In the genomic region with DNA sequence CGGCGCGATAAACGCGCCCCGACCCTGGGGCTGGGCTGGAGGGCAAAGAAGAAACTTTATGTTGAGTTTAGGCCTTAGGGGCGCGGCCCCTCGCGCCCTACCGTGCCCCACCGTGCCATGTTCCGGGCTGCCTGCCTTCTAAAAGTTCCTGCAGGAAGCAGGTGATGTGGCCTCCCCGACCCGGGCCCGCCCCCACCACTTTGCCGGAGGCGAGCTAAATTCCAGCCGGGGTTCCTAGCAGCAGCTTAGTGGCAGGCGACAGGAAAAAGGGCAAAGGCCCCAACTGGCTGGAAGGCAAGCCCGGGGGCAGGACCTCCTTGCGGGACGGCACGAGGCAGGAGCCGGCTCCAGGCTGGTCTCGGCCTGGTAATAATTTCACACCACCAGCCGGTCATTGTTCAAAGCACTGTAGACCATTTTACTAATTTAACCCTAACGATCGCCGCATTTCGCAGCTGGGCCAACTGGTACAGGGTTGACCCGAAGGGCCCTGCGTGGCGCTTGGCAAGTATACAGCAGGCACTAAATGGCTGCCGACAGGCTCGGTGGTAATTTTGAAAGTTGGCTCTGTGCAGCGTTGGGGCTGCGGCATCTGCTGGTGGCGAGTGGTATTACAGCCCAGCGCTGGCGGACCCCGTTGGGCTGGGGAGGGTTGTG, we compare ENCODE assay signal across 8 cellular contexts. TPM values are rescaled to one million over a fixed set of nuclear protein-coding genes. Genes with fewer than 3 reads are reported as not detected.
DNase-seq lines count a peak whose midpoint lies in the region; ATAC-seq and TF ChIP-seq lines count a peak whose summit lies in the region.

No MANE protein-coding gene starts in this region.

- H3K27me3 ChIP-seq in ascending aorta: peaks cover 4% of the 10 kb centered on the region

- no peaks in the 10 kb centered on the region for H3K9me3 Mint-ChIP-seq in T-cell

- peak overlapping the region; percentile 75 to 84 (median 81) for H3K4me3 Mint-ChIP-seq in T-cell

- peak; percentile 89 to 96 (median 96) for TF ChIP-seq CTCF in ascending aorta (IDR thresholded peaks at IDR 0.05)

- H3K27me3 Mint-ChIP-seq in T-cell: no peaks in the 10 kb centered on the region

- ATAC-seq in T-cell (replicated peaks in 1 of 4) (peak; percentile 17 to 34 (median 22)), sciatic nerve (peak; percentile 85)

- H3K27ac ChIP-seq in KOPT-K1 (ENCODE audit: low read depth, low read length, poor library complexity, severe bottlenecking) (peak overlapping the region; percentile 96), ascending aorta (no peak overlapping the region)

- H3K4me3 ChIP-seq in ascending aorta: peak overlapping the region; percentile 56 to 77

- H3K36me3 ChIP-seq in KOPT-K1 (ENCODE audit: insufficient read depth, low read length) (peaks cover 22% of the 10 kb centered on the region), ascending aorta (no peaks in the 10 kb centered on the region)

- peaks cover 22% of the 10 kb centered on the region for H3K36me3 Mint-ChIP-seq in T-cell

- CTCF ChIA-PET in T-cell (lab: Charles Lee): interaction anchor here (0.6 to 1.8 kb wide), 11 partner anchors 10 to 100 kb away, joined by 3 to 17 read pairs (median 5); no protein-coding TSS in a partner anchor

- DNase-seq in NCI-H510A treated with DMSO at 0.1 percent for 48 hours (lab: John Stamatoyannopoulos, UW) (peak; percentile 69), NCI-H510A (lab: John Stamatoyannopoulos, UW) (no peak), T-cell (peak in 33 of 34 experiments; percentile 53 to 87 (median 74)), ascending aorta (ENCODE audit: low spot score in 2 of 2) (peak in 1 of 2 donors; percentile 75), hypothalamus (lab: John Stamatoyannopoulos, UW) (peak in 40 of 51 donors; percentile 11 to 66 (median 39)), sciatic nerve (ENCODE audit: low spot score) (peak; percentile 79), HCEC 1CT (no peak)

- intact Hi-C loops in ascending aorta (cut with DNase I): loop anchor here (1.0 kb wide), 1 partner anchor 94 kb away; no protein-coding TSS in a partner anchor
- intact Hi-C loops in sciatic nerve (cut with DNase I): loop anchor here (5.0 kb wide), 1 partner anchor 96 kb away; no protein-coding TSS in a partner anchor

- peaks cover 31 to 40% (median 39%) of the 10 kb centered on the region in 3 donors for H3K4me1 Mint-ChIP-seq in T-cell

- H3K9me3 ChIP-seq in KOPT-K1 (ENCODE audit: insufficient read depth, low read length, poor library complexity, severe bottlenecking): no peaks in the 10 kb centered on the region
- no peaks in the 10 kb centered on the region for H3K9me3 ChIP-seq in ascending aorta

- H3K4me1 ChIP-seq in ascending aorta: peaks cover 6 to 10% of the 10 kb centered on the region in 2 donors

- peak overlapping the region; percentile 90 to 96 for H3K27ac Mint-ChIP-seq in T-cell

- POLR2A ChIA-PET in T-cell (lab: Charles Lee): no interaction called here

RNA-seq across cellular contexts. Expression of a gene that starts 0.9 kb away (rescaled TPM):
- total RNA-seq in T-cell: 100 to 1,000 TPM; 260 to 368 (median 275) TPM
- 9.2 TPM for total RNA-seq in ascending aorta
- 16.2 TPM for total RNA-seq in sciatic nerve

Comparison
In these comparisons a context has a peak if more than half of its experiments do, and no peak if none do; other contexts are left out.
1. DNase-seq: peak in NCI-H510A treated with DMSO at 0.1 percent for 48 hours (single experiment), T-cell (33 of 34), hypothalamus (40 of 51) and sciatic nerve (single experiment); none in NCI-H510A (single experiment) and HCEC 1CT (single experiment).
2. RNA of a gene that starts 0.9 kb away (total RNA-seq): 260 to 368 TPM in T-cell; 16.2 TPM in sciatic nerve (single experiment) and 9.2 TPM in ascending aorta (single experiment); every median in the first group is over 10 times any median in the second.